In the genomic region with DNA sequence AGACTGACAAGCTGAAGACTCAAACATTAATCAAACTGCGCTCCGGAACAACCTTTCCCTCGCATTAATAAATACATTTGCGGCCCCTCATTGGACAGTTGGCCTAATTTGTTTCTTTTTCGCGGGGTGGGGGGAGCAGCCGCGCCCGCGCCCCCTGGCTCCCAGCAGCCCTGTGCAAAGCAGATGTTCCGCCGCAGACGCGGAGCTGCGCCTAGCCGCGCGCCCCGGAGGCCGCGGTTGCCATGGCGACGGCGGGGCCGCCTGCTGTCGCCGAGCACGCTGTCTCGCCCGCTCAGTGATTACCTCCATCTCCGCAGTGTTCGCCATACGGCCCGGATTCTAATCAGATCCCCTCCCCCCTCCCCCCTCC, we compare ENCODE assay signal across 9 cellular contexts. TPM values are rescaled to one million over a fixed set of nuclear protein-coding genes. Genes with fewer than 3 reads are reported as not detected.
DNase-seq lines count a peak whose midpoint lies in the region; ATAC-seq, FAIRE-seq and TF ChIP-seq lines count a peak whose summit lies in the region.
"Had no signal": no experiment of that assay in that cellular context is flagged by ENCODE, and none has a peak within 500 bp of the region (broad histone marks: within the 10 kb centered on the region; RNA-seq: fewer than 3 reads in every experiment).

No MANE protein-coding gene starts in this region.

- H3K4me3 Mint-ChIP-seq in natural killer cell = peak overlapping the region; percentile 66

- H3K79me1 ChIP-seq in H1 (ENCODE audit: low read depth, low read length) = no peaks in the 10 kb centered on the region

- H3K9me3 Mint-ChIP-seq in natural killer cell = no peaks in the 10 kb centered on the region

- H3K14ac ChIP-seq in H1 (ENCODE audit: insufficient read length) = no peak overlapping the region

- no peak overlapping the region for H3K23ac ChIP-seq in H1 (ENCODE audit: insufficient read length)

- H3K27ac ChIP-seq in H1 (ENCODE audit: low read depth, low read length) = no peak overlapping the region
- H3K27ac ChIP-seq in tibial artery = no peak overlapping the region

- H3K4me2 ChIP-seq in H1 (ENCODE audit: insufficient read depth in 1 of 2, low read depth in 2 of 2, low read length in 2 of 2) = peak overlapping the region; percentile 88 to 99

- H3K4me3 ChIP-seq in H1 (ENCODE audit: extremely low read depth in 1 of 4, insufficient read depth in 2 of 4, low read depth in 3 of 4, low read length in 4 of 4) (peak overlapping the region; percentile 61 to 75 (median 66)), tibial artery (peak overlapping the region; percentile 5 to 41)

- DNase-seq in SIG-M5 treated with dmso at 0.1 percent for 504 hours (lab: John Stamatoyannopoulos, UW; ENCODE audit: unreplicated experiment) = peak; percentile 59
- no peak for DNase-seq in SIG-M5 (lab: John Stamatoyannopoulos, UW)
- DNase-seq in NCI-H2227 (lab: John Stamatoyannopoulos, UW; ENCODE audit: unreplicated experiment) = peak; percentile 98
- DNase-seq in activated CD4-positive, alpha-beta T cell treated with anti-CD3 and anti-CD28 coated beads, Interleukin-2, amount 50 U/mL, for 48 hours = peak; percentile 59 to 66
- DNase-seq in H1 (ENCODE audit: low read depth in 1 of 2, low spot score in 2 of 2) = peak in 1 of 2 experiments; percentile 86
- peak; percentile 40 for DNase-seq in natural killer cell
- DNase-seq in tibial artery = no peak

- H3K9ac ChIP-seq in H1 (replicated peaks in 1 of 4; ENCODE audit: extremely low read depth in 1 of 4, low read depth in 3 of 4, low read length in 3 of 4) = no peak overlapping the region

- no peak overlapping the region for H4K5ac ChIP-seq in H1 (ENCODE audit: insufficient read length, low read depth, low read length)

- H3K27ac Mint-ChIP-seq in natural killer cell = no peak overlapping the region

- no peak overlapping the region for H4K91ac ChIP-seq in H1 (replicated peaks; ENCODE audit: insufficient read length, low read length)

- no peak for TF ChIP-seq RAD21 in H1 (IDR thresholded peaks at IDR 0.05 in 1 of 2, conservative IDR thresholded peaks at IDR 0.05 in 1 of 2; ENCODE audit: low read depth in 2 of 2, low read length in 2 of 2)

- ATAC-seq in natural killer cell = peak; percentile 64 to 86 (median 85)
- ATAC-seq in HG02852 (IDR thresholded peaks at IDR 0.05; ENCODE audit: unreplicated experiment) = no peak

- TF ChIP-seq CTCF in H1 (IDR thresholded peaks at IDR 0.05; ENCODE audit: control extremely low read depth in 1 of 3, insufficient read depth in 1 of 3, low read depth in 1 of 3, low read length in 3 of 3) (no peak), natural killer cell (IDR thresholded peaks at IDR 0.05) (no peak), tibial artery (IDR thresholded peaks at IDR 0.05) (no peak)

- no peak overlapping the region for H2BK5ac ChIP-seq in H1 (ENCODE audit: low read depth, low read length)

- peaks cover 53 to 58% of the 10 kb centered on the region in 2 donors for H3K27me3 Mint-ChIP-seq in natural killer cell (ENCODE audit: low read depth in 2 of 2)

- no peak for TF ChIP-seq POLR2A in H1 (IDR thresholded peaks at IDR 0.05; ENCODE audit: control extremely low read depth in 1 of 2, low read depth in 2 of 2, low read length in 2 of 2)

- H2AK5ac ChIP-seq in H1 (ENCODE audit: low read depth, low read length) = no peak overlapping the region

- H3K36me3 ChIP-seq in H1 (ENCODE audit: control insufficient read depth in 2 of 4, insufficient read depth in 4 of 4, low read length in 3 of 4) = no peaks in the 10 kb centered on the region
- no peaks in the 10 kb centered on the region for H3K36me3 ChIP-seq in tibial artery

- H4K8ac ChIP-seq in H1 (ENCODE audit: extremely low read depth, insufficient read depth, low read length) = no peak overlapping the region; the same call in 1 of the 2 replicates

- H3K9me3 ChIP-seq in H1 (ENCODE audit: insufficient read depth in 2 of 2, low read depth in 1 of 2, low read length in 1 of 2) = no peaks in the 10 kb centered on the region
- no peaks in the 10 kb centered on the region for H3K9me3 ChIP-seq in tibial artery

- H2BK15ac ChIP-seq in H1 (ENCODE audit: low read length) = no peak overlapping the region

- FAIRE-seq in H1 (lab: Jason Lieb, UNC) = no peak

- H3K27me3 ChIP-seq in H1 (replicated peaks in 1 of 4; ENCODE audit: control insufficient read depth in 3 of 4, extremely low read depth in 1 of 4, insufficient read depth in 3 of 4, low read length in 3 of 4) (peaks cover 0 to 13% (median 8%) of the 10 kb centered on the region in 4 experiments; a peak in 6 of 7 replicates), tibial artery (peaks cover 0 to 72% of the 10 kb centered on the region in 2 donors)

- H3K23me2 ChIP-seq in H1 (ENCODE audit: low read depth, low read length) = peaks cover 8% of the 10 kb centered on the region

- WGBS in H1 (ENCODE audit: extremely low coverage in 1 of 2, insufficient coverage in 1 of 2, insufficient read length in 1 of 2, insufficient replicate concordance in 2 of 2, low coverage in 1 of 2, low lambda C conversion rate in 2 of 2, missing lambda C conversion rate in 1 of 2), 2 experiments = 1% methylated on average over 19 of the region's 34 CpGs; no CpG with 5 or more reads in 1 of the 2 experiments

- H3K56ac ChIP-seq in H1 (replicated peaks; ENCODE audit: insufficient read length, low read depth, low read length) = no peak overlapping the region

- H4K20me1 ChIP-seq in H1 (replicated peaks in 1 of 2; ENCODE audit: control insufficient read depth in 1 of 2, insufficient read depth in 2 of 2, low read length in 2 of 2) = no peaks in the 10 kb centered on the region

- H2BK20ac ChIP-seq in H1 (ENCODE audit: low read length) = no peak overlapping the region

- CTCF ChIA-PET in H1 (lab: Charles Lee; ENCODE audit: partially characterized antibody) = interaction anchor here (1.0 to 27.8 kb wide), 9 partner anchors 9 to 119 kb away, joined by 3 to 698 read pairs (median 15); a partner anchor contains a TSS

- H3K36me3 Mint-ChIP-seq in natural killer cell = no peaks in the 10 kb centered on the region

- H3K4ac ChIP-seq in H1 (replicated peaks; ENCODE audit: insufficient read length, low read depth, low read length) = no peak overlapping the region

- no peak for TF ChIP-seq EP300 in H1 (IDR thresholded peaks at IDR 0.05; ENCODE audit: borderline replicate concordance in 1 of 2, low read depth in 2 of 2, low read length in 2 of 2)

- H3K4me1 Mint-ChIP-seq in natural killer cell = peaks cover 6 to 15% of the 10 kb centered on the region in 2 donors

- peaks cover 4 to 14% (median 9%) of the 10 kb centered on the region in 4 experiments for H3K4me1 ChIP-seq in H1 (replicated peaks in 1 of 4; ENCODE audit: control insufficient read depth in 3 of 4, insufficient read depth in 4 of 4, low read length in 3 of 4)
- peaks cover 0 to 15% (median 11%) of the 10 kb centered on the region in 4 donors for H3K4me1 ChIP-seq in tibial artery

- intact Hi-C loops in natural killer cell (cut with micrococcal nuclease) = no loop called here
- intact Hi-C loops in tibial artery (cut with DNase I; ENCODE audit: low total_unique reads) = no loop called here

- no peak overlapping the region for H2AFZ ChIP-seq in H1 (ENCODE audit: low read length)

- no peak overlapping the region for H3K18ac ChIP-seq in H1 (ENCODE audit: extremely low read depth, low read length)

- POLR2A ChIA-PET in H1 (lab: Charles Lee; ENCODE audit: partially characterized antibody) = interaction anchor here (0.6 to 2.2 kb wide), 14 partner anchors 9 to 165 kb away, joined by 3 to 11 read pairs (median 4); a partner anchor contains a TSS

- no peak overlapping the region for H2BK120ac ChIP-seq in H1 (replicated peaks; ENCODE audit: low read depth, low read length)

- no peak overlapping the region for H2BK12ac ChIP-seq in H1 (ENCODE audit: low read depth, low read length)

- no peaks in the 10 kb centered on the region for H3K79me2 ChIP-seq in H1 (ENCODE audit: control insufficient read depth in 1 of 2, insufficient read depth in 2 of 2, low read length in 2 of 2)

RNA-seq across cellular contexts. Expression of a gene that starts 25.5 kb away (rescaled TPM):
- not detected in 2 replicates for total RNA-seq in H1 (2021; fragmentation: NEBNext Ultra II Directional; extraction: Animal tissue kit (Norgen Biotek cat#: 25700))
- polyA plus RNA-seq in H1 (2011; rRNA removed) = 0.24 and 0.25 TPM in 2 replicates
- 0.23 TPM for polyA plus RNA-seq in H1 (2011; cell fraction: cytosol; rRNA removed)
- polyA plus RNA-seq in H1 (2011; cell fraction: nucleus; rRNA removed) = 0.47 TPM
- 0.34 to 0.45 TPM in 2 of 4 replicates, not detected in the others for polyA plus RNA-seq in H1 (2012, experiment 1 of 2)
- not detected for polyA plus RNA-seq in H1 (2012, experiment 2 of 2)
- 0.41 TPM for polyA plus RNA-seq in H1 (2013, experiment 1 of 2)
- polyA plus RNA-seq in H1 (2013, experiment 2 of 2) = 0.70 TPM
- polyA minus RNA-seq in H1 (2011; rRNA and poly(A)+ RNA removed) = not detected in 2 replicates
- not detected for polyA minus RNA-seq in H1 (2011; cell fraction: cytosol; rRNA and poly(A)+ RNA removed)
- not detected for polyA minus RNA-seq in H1 (2011; cell fraction: nucleus; rRNA and poly(A)+ RNA removed)
- total RNA-seq in natural killer cell = 10 to 100 TPM; 15.9 to 19.1 (median 16.5) TPM

RNA-seq across cellular contexts. Expression of a gene that starts 36.0 kb away (rescaled TPM):
- total RNA-seq in H1 (2021; fragmentation: NEBNext Ultra II Directional; extraction: Animal tissue kit (Norgen Biotek cat#: 25700)) = 140 and 148 TPM in 2 replicates
- 143 and 173 TPM in 2 replicates for polyA plus RNA-seq in H1 (2011; rRNA removed)
- 181 TPM for polyA plus RNA-seq in H1 (2011; cell fraction: cytosol; rRNA removed)
- 178 TPM for polyA plus RNA-seq in H1 (2011; cell fraction: nucleus; rRNA removed)
- 161 to 195 TPM (median 173 TPM) in 4 replicates for polyA plus RNA-seq in H1 (2012, experiment 1 of 2)
- 101 TPM for polyA plus RNA-seq in H1 (2012, experiment 2 of 2)
- 146 TPM for polyA plus RNA-seq in H1 (2013, experiment 1 of 2)
- 156 TPM for polyA plus RNA-seq in H1 (2013, experiment 2 of 2)
- polyA minus RNA-seq in H1 (2011; rRNA and poly(A)+ RNA removed) = 193 and 224 TPM in 2 replicates
- 160 TPM for polyA minus RNA-seq in H1 (2011; cell fraction: cytosol; rRNA and poly(A)+ RNA removed)
- 99.1 TPM for polyA minus RNA-seq in H1 (2011; cell fraction: nucleus; rRNA and poly(A)+ RNA removed)
- 10 to 100 TPM; 38.6 to 53.4 (median 47.5) TPM for total RNA-seq in natural killer cell

RNA-seq across cellular contexts. Expression of a gene that starts 41.2 kb away (rescaled TPM):
- 88.2 and 97.6 TPM in 2 replicates for total RNA-seq in H1 (2021; fragmentation: NEBNext Ultra II Directional; extraction: Animal tissue kit (Norgen Biotek cat#: 25700))
- polyA plus RNA-seq in H1 (2011; rRNA removed) = 93.2 and 119 TPM in 2 replicates
- polyA plus RNA-seq in H1 (2011; cell fraction: cytosol; rRNA removed) = 159 TPM
- 845 TPM for polyA plus RNA-seq in H1 (2011; cell fraction: nucleus; rRNA removed)
- 134 to 181 TPM (median 168 TPM) in 4 replicates for polyA plus RNA-seq in H1 (2012, experiment 1 of 2)
- 47.9 TPM for polyA plus RNA-seq in H1 (2012, experiment 2 of 2)
- 99.7 TPM for polyA plus RNA-seq in H1 (2013, experiment 1 of 2)
- 95.7 TPM for polyA plus RNA-seq in H1 (2013, experiment 2 of 2)
- 131 and 169 TPM in 2 replicates for polyA minus RNA-seq in H1 (2011; rRNA and poly(A)+ RNA removed)
- 41.5 TPM for polyA minus RNA-seq in H1 (2011; cell fraction: cytosol; rRNA and poly(A)+ RNA removed)
- polyA minus RNA-seq in H1 (2011; cell fraction: nucleus; rRNA and poly(A)+ RNA removed) = 147 TPM
- 100 to 1,000 TPM; 289 to 300 (median 292) TPM for total RNA-seq in natural killer cell

RNA-seq across cellular contexts. Expression of a gene that starts 54.5 kb away (rescaled TPM):
- 0.26 and 0.34 TPM in 2 replicates for total RNA-seq in H1 (2021; fragmentation: NEBNext Ultra II Directional; extraction: Animal tissue kit (Norgen Biotek cat#: 25700))
- 1.1 TPM in 2 replicates for polyA plus RNA-seq in H1 (2011; rRNA removed)
- 1.1 TPM for polyA plus RNA-seq in H1 (2011; cell fraction: cytosol; rRNA removed)
- polyA plus RNA-seq in H1 (2011; cell fraction: nucleus; rRNA removed) = 0.87 TPM
- 0.54 to 0.76 TPM (median 0.64 TPM) in 4 replicates for polyA plus RNA-seq in H1 (2012, experiment 1 of 2)
- polyA plus RNA-seq in H1 (2012, experiment 2 of 2) = 0.70 TPM
- 0.20 TPM for polyA plus RNA-seq in H1 (2013, experiment 1 of 2)
- polyA plus RNA-seq in H1 (2013, experiment 2 of 2) = 0.20 TPM
- polyA minus RNA-seq in H1 (2011; rRNA and poly(A)+ RNA removed) = 0.51 and 0.98 TPM in 2 replicates
- polyA minus RNA-seq in H1 (2011; cell fraction: cytosol; rRNA and poly(A)+ RNA removed) = 0.95 TPM
- 0.40 TPM for polyA minus RNA-seq in H1 (2011; cell fraction: nucleus; rRNA and poly(A)+ RNA removed)
- total RNA-seq in natural killer cell = not detected
- total RNA-seq: dermis microvascular lymphatic vessel endothelial cell had no signal

Comparison
In these comparisons a context has a peak if more than half of its experiments do, and no peak if none do; other contexts are left out.
1. DNase-seq: peak in SIG-M5 treated with dmso at 0.1 percent for 504 hours (single experiment), NCI-H2227 (single experiment), activated CD4-positive, alpha-beta T cell treated with anti-CD3 and anti-CD28 coated beads, Interleukin-2, amount 50 U/mL, for 48 hours (2 of 2) and natural killer cell (single experiment); none in SIG-M5 (single experiment) and tibial artery (0 of 2).
2. RNA of a gene that starts 25.5 kb away (total RNA-seq): 15.9 to 19.1 TPM in natural killer cell; not detected in H1; every median in the first group is over 10 times any median in the second.